In genomic region chr2:128300151-128300550, GRCh38 we compare ENCODE assay signal across 16 cellular contexts. TPM values are rescaled to one million over a fixed set of nuclear protein-coding genes. Genes with fewer than 3 reads are reported as not detected.
DNase-seq lines count a peak whose midpoint lies in the region; ATAC-seq and TF ChIP-seq lines count a peak whose summit lies in the region.
"Had no signal": no experiment of that assay in that cellular context is flagged by ENCODE, and none has a peak within 500 bp of the region (broad histone marks: within the 10 kb centered on the region; RNA-seq: fewer than 3 reads in every experiment).

No MANE protein-coding gene starts in this region.

- no peak for TF ChIP-seq CTCF in WERI-Rb-1 (IDR thresholded peaks at IDR 0.05; ENCODE audit: low read depth, low read length)
- TF ChIP-seq CTCF in right lobe of liver (IDR thresholded peaks at IDR 0.05) = no peak
- TF ChIP-seq CTCF in smooth muscle cell (IDR thresholded peaks at IDR 0.05; ENCODE audit: borderline replicate concordance, insufficient read depth, poor library complexity, severe bottlenecking) = no peak

- no peaks in the 10 kb centered on the region for H3F3A ChIP-seq in smooth muscle cell (ENCODE audit: low read depth)

- peak; percentile 12 for DNase-seq in left ventricle myocardium superior
- no peak for DNase-seq in cardiac septum (ENCODE audit: low spot score)
- DNase-seq in WERI-Rb-1 = no peak
- DNase-seq in right lobe of liver = peak in 2 of 3 donors; percentile 14 to 35
- no peak for DNase-seq in smooth muscle cell (lab: John Stamatoyannopoulos, UW; ENCODE audit: unreplicated experiment)
- no peak for DNase-seq in NCI-H524 (lab: John Stamatoyannopoulos, UW)
- DNase-seq in SHP77 treated with DMSO at 0.1 percent for 48 hours (lab: John Stamatoyannopoulos, UW) = no peak
- DNase-seq: Calu3, GF-D8, GOT3, NCI-H1105, NCI-H2081 treated with DMSO at 0.1 percent for 48 hours, NCI-H446 treated with DMSO at 0.1 percent for 48 hours, NCI-H774 had no signal

- ATAC-seq in left ventricle myocardium superior (no peak), right lobe of liver (no peak), GM21447 (IDR thresholded peaks at IDR 0.05; ENCODE audit: unreplicated experiment) (no peak)
- ATAC-seq: HCT116 had no signal

- no peak overlapping the region for H3K4me3 ChIP-seq in WERI-Rb-1 (ENCODE audit: low read depth, low read length)
- H3K4me3 ChIP-seq in right lobe of liver = no peak overlapping the region
- H3K4me3 ChIP-seq in smooth muscle cell = no peak overlapping the region

- peaks cover 25% of the 10 kb centered on the region for H3K79me2 ChIP-seq in smooth muscle cell (ENCODE audit: low read depth)

- peaks cover 21% of the 10 kb centered on the region for H3K36me3 ChIP-seq in WERI-Rb-1
- no peaks in the 10 kb centered on the region for H3K36me3 ChIP-seq in right lobe of liver
- H3K36me3 ChIP-seq in smooth muscle cell (ENCODE audit: low read depth) = no peaks in the 10 kb centered on the region

- peak overlapping the region; percentile 98 for H3K27ac ChIP-seq in WERI-Rb-1
- no peak overlapping the region for H3K27ac ChIP-seq in right lobe of liver
- peak overlapping the region; percentile 85 for H3K27ac ChIP-seq in smooth muscle cell (ENCODE audit: low read depth)

- no peak for TF ChIP-seq POLR2A in right lobe of liver (IDR thresholded peaks at IDR 0.05)

- peaks cover 7% of the 10 kb centered on the region for H4K20me1 ChIP-seq in smooth muscle cell (ENCODE audit: low read depth)

- no peaks in the 10 kb centered on the region for H3K27me3 ChIP-seq in WERI-Rb-1 (ENCODE audit: insufficient read depth, low read depth, severe bottlenecking)
- no peaks in the 10 kb centered on the region for H3K27me3 ChIP-seq in right lobe of liver
- H3K27me3 ChIP-seq in smooth muscle cell (ENCODE audit: low read depth) = no peaks in the 10 kb centered on the region

- no peak overlapping the region for H2AFZ ChIP-seq in smooth muscle cell (ENCODE audit: low read depth)

- WGBS in right lobe of liver (ENCODE audit: insufficient coverage, low coverage, low lambda C conversion rate, missing lambda C conversion rate) = no CpG with 5 or more reads among the region's 13 CpGs
- WGBS in smooth muscle cell (ENCODE audit: low lambda C conversion rate) = 89% methylated on average over 13 of the region's 13 CpGs

- H3K4me1 ChIP-seq in right lobe of liver = peaks cover 0 to 25% (median 5%) of the 10 kb centered on the region in 4 donors
- H3K4me1 ChIP-seq in smooth muscle cell (ENCODE audit: low read depth) = peaks cover under 1% of the 10 kb centered on the region

- H3K9me3 ChIP-seq in WERI-Rb-1 (ENCODE audit: severe bottlenecking) (no peaks in the 10 kb centered on the region), right lobe of liver (no peaks in the 10 kb centered on the region), smooth muscle cell (replicated peaks; ENCODE audit: low read depth) (no peaks in the 10 kb centered on the region)

- intact Hi-C loops in left ventricle myocardium superior (cut with micrococcal nuclease) = no loop called here
- intact Hi-C loops in cardiac septum (cut with DNase I) = no loop called here
- intact Hi-C loops in right lobe of liver (cut with DNase I) = no loop called here

- H3K4me2 ChIP-seq in smooth muscle cell = no peak overlapping the region

- H3K9ac ChIP-seq in smooth muscle cell (ENCODE audit: low read depth) = no peak overlapping the region

RNA-seq across cellular contexts. Expression of gene HS6ST1, which starts 18.5 kb away (rescaled TPM):
- total RNA-seq in left ventricle myocardium superior = 35.2 TPM
- 14.4 TPM for total RNA-seq in cardiac septum
- total RNA-seq in right lobe of liver = 10 to 100 TPM; 18.0 to 53.5 (median 31.0) TPM
- 9.3 and 11.3 TPM in 2 replicates for total RNA-seq in smooth muscle cell
- polyA plus RNA-seq in smooth muscle cell = 13.0 and 17.6 TPM in 2 replicates

Comparison
In these comparisons a context has a peak if more than half of its experiments do, and no peak if none do; other contexts are left out.
1. DNase-seq: peak in left ventricle myocardium superior (single experiment) and right lobe of liver (2 of 3); none in cardiac septum (single experiment), WERI-Rb-1 (single experiment), smooth muscle cell (single experiment), NCI-H524 (0 of 2) and SHP77 treated with DMSO at 0.1 percent for 48 hours (single experiment).
2. H3K27ac ChIP-seq: peak in WERI-Rb-1 (single experiment) and smooth muscle cell (single experiment); none in right lobe of liver (0 of 3).